In the genomic region with DNA sequence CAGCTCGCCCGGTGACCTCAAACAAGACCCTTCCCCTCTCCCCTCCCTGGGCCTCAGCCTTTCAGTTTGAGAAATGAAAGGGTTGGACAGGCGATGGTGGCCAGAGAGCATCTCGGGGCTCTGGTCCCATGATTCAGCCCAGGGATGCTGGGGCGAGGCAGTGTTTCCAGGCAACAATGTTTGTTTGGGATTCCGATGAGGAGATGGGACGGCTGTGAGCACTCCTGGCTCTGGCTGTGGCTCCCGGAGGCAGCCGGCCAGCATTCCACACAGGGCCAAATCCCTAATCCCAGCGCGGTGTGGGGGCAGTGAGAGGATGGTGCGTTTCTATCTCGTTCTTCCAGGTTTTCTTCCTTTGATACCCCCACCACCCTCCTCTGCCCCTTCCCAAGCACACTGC, we compare ENCODE assay signal across 14 cellular contexts.
DNase-seq lines count a peak whose midpoint lies in the region; ATAC-seq lines count a peak whose summit lies in the region.
"Had no signal": no experiment of that assay in that cellular context is flagged by ENCODE, and none has a peak within 500 bp of the region (broad histone marks: within the 10 kb centered on the region; RNA-seq: fewer than 3 reads in every experiment).

No MANE protein-coding gene starts in this region.

- no peaks in the 10 kb centered on the region for H3K27me3 ChIP-seq in NT2/D1 (ENCODE audit: insufficient read depth, insufficient read length)
- peaks cover 0 to 42% (median 0%) of the 10 kb centered on the region in 3 experiments for H3K27me3 ChIP-seq in neuronal stem cell (ENCODE audit: control insufficient read depth in 3 of 3, insufficient read depth in 3 of 3, low read depth in 1 of 3, low read length in 3 of 3)

- WGBS in neuronal stem cell (ENCODE audit: extremely low coverage in 2 of 2, insufficient read length in 2 of 2, insufficient replicate concordance in 1 of 2), 2 donors, result no CpG with 5 or more reads among the region's 13 CpGs

- in situ Hi-C loops in ACHN (cut with HindIII; ENCODE audit: low pct_ligation_motif_present, low pct_unique_long_range_greater_than_20kb, low sequenced_read_pairs), result no loop called here

- H3K23ac ChIP-seq in neuronal stem cell (ENCODE audit: low read depth, low read length, poor library complexity), result no peak overlapping the region

- H2AK5ac ChIP-seq in neuronal stem cell (ENCODE audit: low read depth, low read length), result peak overlapping the region; percentile 36

- no peak overlapping the region for H3K14ac ChIP-seq in neuronal stem cell (ENCODE audit: low read length)

- H3K79me1 ChIP-seq in neuronal stem cell (ENCODE audit: low read depth, low read length), result no peaks in the 10 kb centered on the region

- no peaks in the 10 kb centered on the region for H3K9me3 Mint-ChIP-seq in activated CD8-positive, alpha-beta memory T cell treated with anti-CD3 and anti-CD28 coated beads, Interleukin-2, amount 10 ng/mL, durations not matched to agents 7 days and 5 days (ENCODE audit: low read depth)

- H3K4ac ChIP-seq in neuronal stem cell (ENCODE audit: low read length), result no peak overlapping the region

- H3K4me1 Mint-ChIP-seq in activated CD8-positive, alpha-beta memory T cell treated with anti-CD3 and anti-CD28 coated beads, Interleukin-2, amount 10 ng/mL, durations not matched to agents 7 days and 5 days, result no peaks in the 10 kb centered on the region

- no peaks in the 10 kb centered on the region for H3K36me3 ChIP-seq in NT2/D1 (ENCODE audit: insufficient read depth, insufficient read length, low read length)
- no peaks in the 10 kb centered on the region for H3K36me3 ChIP-seq in neuronal stem cell (replicated peaks in 1 of 2; ENCODE audit: control insufficient read depth in 2 of 2, insufficient read depth in 2 of 2, low read length in 2 of 2)

- no peak overlapping the region for H4K8ac ChIP-seq in neuronal stem cell (ENCODE audit: low read depth, low read length)

- no peak overlapping the region for H2BK12ac ChIP-seq in neuronal stem cell (ENCODE audit: low read length)

- CTCF ChIA-PET in activated CD8-positive, alpha-beta memory T cell treated with anti-CD3 and anti-CD28 coated beads, Interleukin-2, amount 10 ng/mL, durations not matched to agents 7 days and 5 days (lab: Charles Lee), result no interaction called here

- no peak overlapping the region for H2BK5ac ChIP-seq in neuronal stem cell (ENCODE audit: low read length)

- H3K9me3 ChIP-seq in NT2/D1 (ENCODE audit: insufficient read depth, low read length), result no peaks in the 10 kb centered on the region
- H3K9me3 ChIP-seq in neuronal stem cell (replicated peaks in 1 of 2; ENCODE audit: control insufficient read depth in 2 of 2, insufficient read depth in 1 of 2, low read depth in 1 of 2, low read length in 2 of 2), result no peaks in the 10 kb centered on the region

- no peak for ATAC-seq in activated CD8-positive, alpha-beta memory T cell treated with anti-CD3 and anti-CD28 coated beads, Interleukin-2, amount 10 ng/mL, durations not matched to agents 7 days and 5 days

- H2BK120ac ChIP-seq in neuronal stem cell (ENCODE audit: low read depth, low read length), result no peak overlapping the region

- H3K9ac ChIP-seq in NT2/D1 (ENCODE audit: insufficient read length, low read depth) (peak overlapping the region; percentile 18), neuronal stem cell (ENCODE audit: low read depth, low read length, poor library complexity) (no peak overlapping the region)

- H3K27ac Mint-ChIP-seq in activated CD8-positive, alpha-beta memory T cell treated with anti-CD3 and anti-CD28 coated beads, Interleukin-2, amount 10 ng/mL, durations not matched to agents 7 days and 5 days, result no peak overlapping the region

- H3K36me3 Mint-ChIP-seq in activated CD8-positive, alpha-beta memory T cell treated with anti-CD3 and anti-CD28 coated beads, Interleukin-2, amount 10 ng/mL, durations not matched to agents 7 days and 5 days, result no peaks in the 10 kb centered on the region

- H2BK15ac ChIP-seq in neuronal stem cell (ENCODE audit: low read length), result no peak overlapping the region

- no peak overlapping the region for H3K4me2 ChIP-seq in neuronal stem cell (ENCODE audit: insufficient read depth, low read length, poor library complexity, severe bottlenecking)

- H3K18ac ChIP-seq in neuronal stem cell (ENCODE audit: low read length), result peak overlapping the region; percentile 5

- no peak overlapping the region for H4K91ac ChIP-seq in neuronal stem cell (ENCODE audit: low read depth, low read length, poor library complexity)

- H3K27me3 Mint-ChIP-seq in activated CD8-positive, alpha-beta memory T cell treated with anti-CD3 and anti-CD28 coated beads, Interleukin-2, amount 10 ng/mL, durations not matched to agents 7 days and 5 days, result peaks cover 15% of the 10 kb centered on the region

- H3K4me1 ChIP-seq in NT2/D1 (ENCODE audit: insufficient read depth, insufficient read length) (peaks cover 9% of the 10 kb centered on the region), neuronal stem cell (ENCODE audit: control insufficient read depth in 2 of 2, insufficient read depth in 1 of 2, low read depth in 1 of 2, low read length in 2 of 2) (peaks cover 0 to 12% of the 10 kb centered on the region in 2 donors)

- peak; percentile 31 for DNase-seq in ACHN
- DNase-seq in NT2/D1 (ENCODE audit: low read depth, low spot score), result peak; percentile 38
- DNase-seq in fibroblast of the conjunctiva (ENCODE audit: low read depth), result peak; percentile 4
- DNase-seq in neuronal stem cell (ENCODE audit: low spot score), result no peak
- DNase-seq in NCI-H1048 (lab: John Stamatoyannopoulos, UW), result no peak
- DNase-seq in activated CD8-positive, alpha-beta memory T cell treated with anti-CD3 and anti-CD28 coated beads, Interleukin-2, amount 10 ng/mL, durations not matched to agents 7 days and 5 days, result no peak
- no peak for DNase-seq in activated naive CD4-positive, alpha-beta T cell treated with anti-CD3 and anti-CD28 coated beads, Interleukin-2, amount 50 U/mL, for 16 hours
- DNase-seq in NCI-H187 (lab: John Stamatoyannopoulos, UW), result no peak
- DNase-seq: activated CD8-positive, alpha-beta memory T cell treated with anti-CD3 and anti-CD28 coated beads for 24 hours; amygdala; KG1; NCI-H446 treated with DMSO at 0.1 percent for 48 hours; stimulated activated CD4-positive, alpha-beta T cell treated with anti-CD3 and anti-CD28 coated beads, Interleukin-1b, Interleukin-23, amount 100 ng/mL, for 48 hours; SW 1271 had no signal

- H3K4me3 ChIP-seq in NT2/D1 (ENCODE audit: insufficient read length, low read depth) (no peak overlapping the region), neuronal stem cell (ENCODE audit: low read length in 2 of 2) (no peak overlapping the region)

- H3K4me3 Mint-ChIP-seq in activated CD8-positive, alpha-beta memory T cell treated with anti-CD3 and anti-CD28 coated beads, Interleukin-2, amount 10 ng/mL, durations not matched to agents 7 days and 5 days, result no peak overlapping the region

- H3K27ac ChIP-seq in neuronal stem cell (replicated peaks; ENCODE audit: low read length), result no peak overlapping the region

- H2AFZ ChIP-seq in neuronal stem cell (ENCODE audit: low read length), result no peak overlapping the region

Comparison
In these comparisons a context has a peak if more than half of its experiments do, and no peak if none do; other contexts are left out.
1. DNase-seq: peak in ACHN (single experiment), NT2/D1 (single experiment) and fibroblast of the conjunctiva (single experiment); none in neuronal stem cell (single experiment), NCI-H1048 (single experiment), activated CD8-positive, alpha-beta memory T cell treated with anti-CD3 and anti-CD28 coated beads, Interleukin-2, amount 10 ng/mL, durations not matched to agents 7 days and 5 days (single experiment), activated naive CD4-positive, alpha-beta T cell treated with anti-CD3 and anti-CD28 coated beads, Interleukin-2, amount 50 U/mL, for 16 hours (single experiment) and NCI-H187 (0 of 2).